20 cellular contexts compared by ENCODE assay signal in genomic region chr14:90740081-90740480, GRCh38.
A peak's percentile ranks its signal among the peaks of the same experiment; 100 is the strongest.
DNase-seq lines count a peak whose midpoint lies in the region; ATAC-seq, FAIRE-seq and TF ChIP-seq lines count a peak whose summit lies in the region.
"Had no signal": no experiment of that assay in that cellular context is flagged by ENCODE, and none has a peak within 500 bp of the region (broad histone marks: within the 10 kb centered on the region; RNA-seq: fewer than 3 reads in every experiment).

No MANE protein-coding gene starts in this region.

- TF ChIP-seq CTCF in left ventricle myocardium inferior (IDR thresholded peaks at IDR 0.05; ENCODE audit: borderline replicate concordance) = no peak
- TF ChIP-seq CTCF in pancreas (IDR thresholded peaks at IDR 0.05) = no peak
- TF ChIP-seq CTCF in type B pancreatic cell (conservative IDR thresholded peaks at IDR 0.05) = no peak

- H2AFZ ChIP-seq in mesenchymal stem cell (ENCODE audit: low read depth, low read length) = no peak overlapping the region

- H2BK120ac ChIP-seq in mesenchymal stem cell (ENCODE audit: low read depth, low read length) = no peak overlapping the region

- H2AK5ac ChIP-seq in mesenchymal stem cell (ENCODE audit: low read length, severe bottlenecking) = no peak overlapping the region

- H3K27me3 Mint-ChIP-seq in type B pancreatic cell = no peaks in the 10 kb centered on the region

- no peak overlapping the region for H3K14ac ChIP-seq in mesenchymal stem cell (ENCODE audit: low read length in 2 of 2)

- H4K91ac ChIP-seq in mesenchymal stem cell (ENCODE audit: low read length) = no peak overlapping the region

- no peak overlapping the region for H3K4me2 ChIP-seq in mesenchymal stem cell (ENCODE audit: low read length, poor library complexity, severe bottlenecking)

- FAIRE-seq in pancreas (lab: Jason Lieb, UNC) = no peak
- FAIRE-seq: K562 had no signal

- no peak overlapping the region for H3K4me3 Mint-ChIP-seq in type B pancreatic cell
- H3K4me3 Mint-ChIP-seq: CD14-positive monocyte, H9 had no signal

- no peak overlapping the region for H3K4ac ChIP-seq in mesenchymal stem cell (ENCODE audit: low read depth in 1 of 2, low read length in 2 of 2)

- no peaks in the 10 kb centered on the region for H3K36me3 ChIP-seq in left ventricle myocardium inferior
- no peaks in the 10 kb centered on the region for H3K36me3 ChIP-seq in pancreas
- peaks cover 5 to 14% of the 10 kb centered on the region in 2 experiments for H3K36me3 ChIP-seq in mesenchymal stem cell (ENCODE audit: control insufficient read depth in 1 of 2, insufficient read depth in 2 of 2, low read depth in 1 of 2, low read length in 2 of 2)
- H3K36me3 ChIP-seq: Peyer's patch had no signal

- WGBS in pancreas, 2 donors = 27 to 36% methylated on average over 8 of the region's 8 CpGs
- 96% methylated on average over 7 of the region's 8 CpGs for WGBS in mesenchymal stem cell

- intact Hi-C loops in left ventricle myocardium inferior (cut with micrococcal nuclease) (no loop called here), pancreas (cut with DNase I) (no loop called here)

- no peak overlapping the region for H2BK5ac ChIP-seq in mesenchymal stem cell (ENCODE audit: low read depth, low read length, poor library complexity, severe bottlenecking)

- H3K27me3 ChIP-seq in left ventricle myocardium inferior (ENCODE audit: low read depth) = no peaks in the 10 kb centered on the region
- H3K27me3 ChIP-seq in pancreas = no peaks in the 10 kb centered on the region
- no peaks in the 10 kb centered on the region for H3K27me3 ChIP-seq in mesenchymal stem cell (ENCODE audit: control insufficient read depth in 1 of 2, insufficient read depth in 1 of 2, low read length in 2 of 2)
- H3K27me3 ChIP-seq: Peyer's patch had no signal

- no peak overlapping the region for H3K27ac Mint-ChIP-seq in type B pancreatic cell
- H3K27ac Mint-ChIP-seq: CD14-positive monocyte had no signal

- H3K27ac ChIP-seq in left ventricle myocardium inferior (replicated peaks) = peak overlapping the region; percentile 69
- peak overlapping the region in 2 of 4 donors; percentile 11 to 35 for H3K27ac ChIP-seq in pancreas
- no peak overlapping the region for H3K27ac ChIP-seq in mesenchymal stem cell (ENCODE audit: low read length, poor library complexity, severe bottlenecking)
- H3K27ac ChIP-seq: Peyer's patch had no signal

- ATAC-seq in SK-N-SH treated with all-trans-retinoic acid at 6 μM for 48 hours (peak; percentile 50), pancreas (peak; percentile 83 to 96 (median 91)), HG03045 (IDR thresholded peaks at IDR 0.05; ENCODE audit: unreplicated experiment) (no peak)
- ATAC-seq: K562 had no signal

- H3K36me3 Mint-ChIP-seq in type B pancreatic cell = no peaks in the 10 kb centered on the region
- H3K36me3 Mint-ChIP-seq: CD14-positive monocyte had no signal

- H3K4me1 ChIP-seq in left ventricle myocardium inferior (peaks cover 33% of the 10 kb centered on the region), pancreas (no peaks in the 10 kb centered on the region), mesenchymal stem cell (ENCODE audit: control insufficient read depth, insufficient read depth, low read depth, low read length) (no peaks in the 10 kb centered on the region)
- H3K4me1 ChIP-seq: Peyer's patch had no signal

- H3K18ac ChIP-seq in mesenchymal stem cell (ENCODE audit: low read depth in 1 of 2, low read length in 2 of 2) = no peak overlapping the region

- H3K9ac ChIP-seq in mesenchymal stem cell (ENCODE audit: low read length) = no peak overlapping the region

- H3K9me3 ChIP-seq in left ventricle myocardium inferior (replicated peaks) (no peaks in the 10 kb centered on the region), pancreas (no peaks in the 10 kb centered on the region), mesenchymal stem cell (ENCODE audit: control insufficient read depth, low read length) (no peaks in the 10 kb centered on the region)
- H3K9me3 ChIP-seq: Peyer's patch had no signal

- no peak for DNase-seq in left ventricle myocardium inferior
- peak in 2 of 6 donors; percentile 53 to 61 for DNase-seq in pancreas
- peak; percentile 18 for DNase-seq in type B pancreatic cell (ENCODE audit: extremely low spot score, unreplicated experiment)
- no peak for DNase-seq in T1000 (lab: John Stamatoyannopoulos, UW)
- no peak for DNase-seq in mesenchymal stem cell
- no peak for DNase-seq in hippocampal formation (lab: John Stamatoyannopoulos, UW)
- DNase-seq: ACHN; DND-41; H9; NCI-H1105 treated with DMSO at 0.1 percent for 48 hours; NCI-H1694; NCI-H2081 treated with DMSO at 0.1 percent for 48 hours; NCI-H510A; NCI-H748 treated with DMSO at 0.1 percent for 48 hours; NK-92 treated with Interleukin-12 subunit alpha and Interleukin-12 subunit beta, amount 100 ng/mL, for 24 hours; Peyer's patch had no signal

- no peaks in the 10 kb centered on the region for H3K4me1 Mint-ChIP-seq in type B pancreatic cell (ENCODE audit: unreplicated experiment)
- H3K4me1 Mint-ChIP-seq: CD14-positive monocyte had no signal

- H4K8ac ChIP-seq in mesenchymal stem cell (ENCODE audit: low read length) = no peak overlapping the region

- H3K79me1 ChIP-seq in mesenchymal stem cell (replicated peaks; ENCODE audit: low read length, poor library complexity, severe bottlenecking) = peaks cover 8% of the 10 kb centered on the region

- H3K23ac ChIP-seq in mesenchymal stem cell (ENCODE audit: low read length in 2 of 2) = no peak overlapping the region

- no peak overlapping the region for H2BK15ac ChIP-seq in mesenchymal stem cell (ENCODE audit: low read depth, poor library complexity, severe bottlenecking)

- H3K9me3 Mint-ChIP-seq in type B pancreatic cell = no peaks in the 10 kb centered on the region
- H3K9me3 Mint-ChIP-seq: CD14-positive monocyte, H9 had no signal

- no peak overlapping the region for H2BK12ac ChIP-seq in mesenchymal stem cell (ENCODE audit: low read length in 2 of 2)

- H3K4me3 ChIP-seq in left ventricle myocardium inferior = no peak overlapping the region
- H3K4me3 ChIP-seq in pancreas = no peak overlapping the region
- no peak overlapping the region for H3K4me3 ChIP-seq in mesenchymal stem cell (ENCODE audit: insufficient read depth in 1 of 2, low read depth in 1 of 2, low read length in 2 of 2)
- H3K4me3 ChIP-seq: K562, Peyer's patch had no signal

TF ChIP-seq in SK-N-SH treated with all-trans-retinoic acid at 6 μM for 48 hours, 23 proteins besides CTCF, POLR2A, EP300 and RAD21:
- TF ChIP-seq ZNF565 (CRISPR knock-in tag; conservative IDR thresholded peaks at IDR 0.05; ENCODE audit: low read depth) = no peak
- TF ChIP-seq TSHZ2 (CRISPR knock-in tag; IDR thresholded peaks at IDR 0.05) = peak; percentile 6; the same call in 1 of the 2 replicates
